ENCODE assay signal across 1 cellular context in the genomic region with DNA sequence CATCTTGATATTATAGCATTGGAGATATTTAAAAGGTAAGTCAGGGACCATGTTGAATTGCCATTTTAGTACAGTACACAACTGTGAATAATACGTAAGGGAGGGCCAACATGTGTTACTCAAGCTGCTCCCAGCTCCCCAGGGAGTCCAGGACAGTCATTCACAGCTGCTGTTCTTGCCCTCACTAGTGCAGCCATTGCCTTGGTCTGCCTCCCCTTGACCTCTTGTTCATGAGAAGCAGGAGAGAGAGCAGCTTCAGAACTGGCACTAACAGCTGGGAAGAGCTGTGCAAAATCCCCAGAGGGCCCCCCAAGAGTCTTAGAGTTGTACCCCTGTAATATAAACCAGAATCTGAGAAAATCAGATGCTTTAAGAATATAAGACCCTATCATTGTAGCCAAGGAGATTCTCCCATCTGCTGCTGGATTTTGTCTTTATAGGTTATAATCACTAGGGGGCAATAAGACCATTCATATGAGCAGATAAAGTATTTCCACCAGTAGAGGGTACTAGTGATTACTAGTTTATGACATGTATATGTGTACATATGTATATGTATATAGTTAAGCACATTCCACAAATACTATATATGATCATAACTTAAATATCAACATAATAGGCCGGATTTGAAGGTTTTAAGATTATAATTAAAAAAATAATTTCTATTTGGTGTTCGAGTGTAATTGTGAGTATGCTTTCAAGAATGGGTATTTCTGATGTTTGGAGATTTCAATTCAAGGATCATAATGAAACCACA.
A peak's percentile ranks its signal among the peaks of the same experiment; 100 is the strongest.
TF ChIP-seq lines count a peak whose summit lies in the region.

No MANE protein-coding gene starts in this region.

TF ChIP-seq in K562, 482 proteins besides CTCF, POLR2A, EP300 and RAD21:
- 0 out of 2 replicates have a peak, but pooled peaks have one; percentile 34 for TF ChIP-seq ETV5 (CRISPR knock-in tag; IDR thresholded peaks at IDR 0.05; ENCODE audit: low read depth)
- no peak for TF ChIP-seq ESRRA (IDR thresholded peaks at IDR 0.05; ENCODE audit: borderline replicate concordance, low read depth)
- TF ChIP-seq, protein P1, sequence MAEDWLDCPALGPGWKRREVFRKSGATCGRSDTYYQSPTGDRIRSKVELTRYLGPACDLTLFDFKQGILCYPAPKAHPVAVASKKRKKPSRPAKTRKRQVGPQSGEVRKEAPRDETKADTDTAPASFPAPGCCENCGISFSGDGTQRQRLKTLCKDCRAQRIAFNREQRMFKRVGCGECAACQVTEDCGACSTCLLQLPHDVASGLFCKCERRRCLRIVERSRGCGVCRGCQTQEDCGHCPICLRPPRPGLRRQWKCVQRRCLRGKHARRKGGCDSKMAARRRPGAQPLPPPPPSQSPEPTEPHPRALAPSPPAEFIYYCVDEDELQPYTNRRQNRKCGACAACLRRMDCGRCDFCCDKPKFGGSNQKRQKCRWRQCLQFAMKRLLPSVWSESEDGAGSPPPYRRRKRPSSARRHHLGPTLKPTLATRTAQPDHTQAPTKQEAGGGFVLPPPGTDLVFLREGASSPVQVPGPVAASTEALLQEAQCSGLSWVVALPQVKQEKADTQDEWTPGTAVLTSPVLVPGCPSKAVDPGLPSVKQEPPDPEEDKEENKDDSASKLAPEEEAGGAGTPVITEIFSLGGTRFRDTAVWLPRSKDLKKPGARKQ (CRISPR knock-in tag; IDR thresholded peaks at IDR 0.05), result no peak
- no peak for TF ChIP-seq CBFA2T3 (IDR thresholded peaks at IDR 0.05)
- TF ChIP-seq HLTF (IDR thresholded peaks at IDR 0.05), result no peak
- peak; percentile 87 for TF ChIP-seq DEAF1 (CRISPR knock-in tag; IDR thresholded peaks at IDR 0.05)
- TF ChIP-seq MLLT1 (IDR thresholded peaks at IDR 0.05), result peak in 1 of 2 experiments; percentile 65; a peak in 1 of 4 replicates
- TF ChIP-seq ARID3A (IDR thresholded peaks at IDR 0.05; ENCODE audit: borderline replicate concordance, low read depth, low read length), result peak; percentile 99
- no peak for TF ChIP-seq ZNF583 (CRISPR knock-in tag; IDR thresholded peaks at IDR 0.05)
- TF ChIP-seq CXXC5 (CRISPR knock-in tag; IDR thresholded peaks at IDR 0.05), result no peak
- peak; percentile 60 for TF ChIP-seq SMC3 (conservative IDR thresholded peaks at IDR 0.05; ENCODE audit: insufficient read depth, low read depth, low read length)
- no peak for TF ChIP-seq MAFF (IDR thresholded peaks at IDR 0.05; ENCODE audit: low read length)
- no peak for TF ChIP-seq HNRNPLL (IDR thresholded peaks at IDR 0.05; ENCODE audit: low read depth, low read length, poor library complexity, severe bottlenecking)
- TF ChIP-seq ZNF592 (IDR thresholded peaks at IDR 0.05), result peak; percentile 64; the same call in 1 of the 2 replicates
- TF ChIP-seq GATAD2B (IDR thresholded peaks at IDR 0.05; ENCODE audit: borderline replicate concordance), result 0 out of 2 replicates have a peak, but pooled peaks have one; percentile 53
- TF ChIP-seq, protein P2, sequence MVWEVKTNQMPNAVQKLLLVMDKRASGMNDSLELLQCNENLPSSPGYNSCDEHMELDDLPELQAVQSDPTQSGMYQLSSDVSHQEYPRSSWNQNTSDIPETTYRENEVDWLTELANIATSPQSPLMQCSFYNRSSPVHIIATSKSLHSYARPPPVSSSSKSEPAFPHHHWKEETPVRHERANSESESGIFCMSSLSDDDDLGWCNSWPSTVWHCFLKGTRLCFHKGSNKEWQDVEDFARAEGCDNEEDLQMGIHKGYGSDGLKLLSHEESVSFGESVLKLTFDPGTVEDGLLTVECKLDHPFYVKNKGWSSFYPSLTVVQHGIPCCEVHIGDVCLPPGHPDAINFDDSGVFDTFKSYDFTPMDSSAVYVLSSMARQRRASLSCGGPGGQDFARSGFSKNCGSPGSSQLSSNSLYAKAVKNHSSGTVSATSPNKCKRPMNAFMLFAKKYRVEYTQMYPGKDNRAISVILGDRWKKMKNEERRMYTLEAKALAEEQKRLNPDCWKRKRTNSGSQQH (CRISPR knock-in tag; IDR thresholded peaks at IDR 0.05), result no peak
- no peak for TF ChIP-seq ZKSCAN3 (CRISPR knock-in tag; IDR thresholded peaks at IDR 0.05)
- TF ChIP-seq CHD2 (IDR thresholded peaks at IDR 0.05; ENCODE audit: low read depth, low read length), result no peak
- TF ChIP-seq ZNF644 (tag; IDR thresholded peaks at IDR 0.05; ENCODE audit: low read depth), result no peak
- no peak for TF ChIP-seq ZNF140 (CRISPR knock-in tag; IDR thresholded peaks at IDR 0.05)
- TF ChIP-seq C11orf30 (IDR thresholded peaks at IDR 0.05; ENCODE audit: low read depth), result 0 out of 2 replicates have a peak, but pooled peaks have one; percentile 8
- peak in 1 of 2 experiments; percentile 25 for TF ChIP-seq NCOA2 (IDR thresholded peaks at IDR 0.05; ENCODE audit: partially characterized antibody in 2 of 2)
- TF ChIP-seq E2F4 (CRISPR knock-in tag; IDR thresholded peaks at IDR 0.05; ENCODE audit: low read depth), result no peak
- no peak for TF ChIP-seq SMARCA4 (IDR thresholded peaks at IDR 0.05)
- TF ChIP-seq HMBOX1 (IDR thresholded peaks at IDR 0.05), result peak; percentile 79
- peak; percentile 32; the same call in 1 of the 2 replicates for TF ChIP-seq RB1 (IDR thresholded peaks at IDR 0.05; ENCODE audit: low read depth)
- TF ChIP-seq ZNF699 (CRISPR knock-in tag; IDR thresholded peaks at IDR 0.05; ENCODE audit: insufficient replicate concordance), result no peak
- TF ChIP-seq MITF (IDR thresholded peaks at IDR 0.05), result no peak
- TF ChIP-seq ZNF12 (CRISPR knock-in tag; IDR thresholded peaks at IDR 0.05), result no peak
- TF ChIP-seq, protein P3, sequence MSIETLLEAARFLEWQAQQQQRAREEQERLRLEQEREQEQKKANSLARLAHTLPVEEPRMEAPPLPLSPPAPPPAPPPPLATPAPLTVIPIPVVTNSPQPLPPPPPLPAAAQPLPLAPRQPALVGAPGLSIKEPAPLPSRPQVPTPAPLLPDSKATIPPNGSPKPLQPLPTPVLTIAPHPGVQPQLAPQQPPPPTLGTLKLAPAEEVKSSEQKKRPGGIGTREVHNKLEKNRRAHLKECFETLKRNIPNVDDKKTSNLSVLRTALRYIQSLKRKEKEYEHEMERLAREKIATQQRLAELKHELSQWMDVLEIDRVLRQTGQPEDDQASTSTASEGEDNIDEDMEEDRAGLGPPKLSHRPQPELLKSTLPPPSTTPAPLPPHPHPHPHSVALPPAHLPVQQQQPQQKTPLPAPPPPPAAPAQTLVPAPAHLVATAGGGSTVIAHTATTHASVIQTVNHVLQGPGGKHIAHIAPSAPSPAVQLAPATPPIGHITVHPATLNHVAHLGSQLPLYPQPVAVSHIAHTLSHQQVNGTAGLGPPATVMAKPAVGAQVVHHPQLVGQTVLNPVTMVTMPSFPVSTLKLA (conservative IDR thresholded peaks at IDR 0.05), result 0 out of 4 replicates have a peak, but pooled peaks of 1 of the 2 experiments have one; percentile 20
- no peak for TF ChIP-seq ZNF511 (CRISPR knock-in tag; IDR thresholded peaks at IDR 0.05)
- peak; percentile 33 for TF ChIP-seq ELF1 (tag; IDR thresholded peaks at IDR 0.05)
- TF ChIP-seq JUND (IDR thresholded peaks at IDR 0.05; ENCODE audit: borderline replicate concordance, low read depth, low read length), result peak; percentile 7; the same call in 1 of the 2 replicates
- TF ChIP-seq JUND (tag; IDR thresholded peaks at IDR 0.05; ENCODE audit: borderline replicate concordance, low read depth, low read length), result no peak
- no peak for TF ChIP-seq ZNF197 (CRISPR knock-in tag; IDR thresholded peaks at IDR 0.05; ENCODE audit: low read depth)
TF ChIP-seq in K562: peak in this region for 14.
